1 cellular context compared by ENCODE assay signal in the genomic region with DNA sequence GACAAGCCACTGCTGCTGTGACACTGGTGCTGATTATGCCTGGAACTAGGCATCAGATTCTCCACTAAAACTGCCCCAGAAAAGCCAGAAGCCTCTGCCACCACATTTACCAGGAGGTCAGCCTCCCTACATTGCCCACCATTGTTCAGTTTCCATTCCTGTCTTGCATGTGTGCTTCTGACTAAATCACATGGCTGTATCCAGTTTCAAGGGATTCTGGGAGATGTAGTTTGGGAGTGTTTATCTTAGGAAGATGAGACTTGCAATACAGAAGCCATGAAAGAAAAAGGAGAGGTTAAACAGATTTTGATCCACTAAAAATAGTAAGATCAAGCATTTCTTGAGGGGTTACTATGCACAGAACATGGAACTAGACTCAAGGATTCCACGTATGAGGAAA.
TF ChIP-seq lines count a peak whose summit lies in the region.

No MANE protein-coding gene starts in this region.

TF ChIP-seq in GM12878, 131 proteins besides CTCF, POLR2A, EP300 and RAD21 (continued from another document):
- TF ChIP-seq NFXL1 (IDR thresholded peaks at IDR 0.05; ENCODE audit: borderline replicate concordance): no peak
- TF ChIP-seq SP1 (IDR thresholded peaks at IDR 0.05; ENCODE audit: low read depth, low read length): no peak
- TF ChIP-seq HDAC2 (IDR thresholded peaks at IDR 0.05): no peak
TF ChIP-seq in GM12878: peak in this region for 0.
